ENCODE assay signal across 10 cellular contexts in genomic region chrX:13123857-13124345, GRCh38.
A peak's percentile ranks its signal among the peaks of the same experiment; 100 is the strongest.
DNase-seq lines count a peak whose midpoint lies in the region; ATAC-seq, FAIRE-seq and TF ChIP-seq lines count a peak whose summit lies in the region.
"Had no signal": no experiment of that assay in that cellular context is flagged by ENCODE, and none has a peak within 500 bp of the region (broad histone marks: within the 10 kb centered on the region; RNA-seq: fewer than 3 reads in every experiment).

No MANE protein-coding gene starts in this region.

- WGBS in esophagus muscularis mucosa = 48% methylated on average over 7 of the region's 7 CpGs
- WGBS in small intestine, 3 donors = 32 to 72% (median 59%) methylated on average over 7 of the region's 7 CpGs

- no peak for FAIRE-seq in small intestine (lab: Jason Lieb, UNC)
- FAIRE-seq: TTC549 had no signal

- H3K9me3 ChIP-seq in Peyer's patch (no peaks in the 10 kb centered on the region), esophagus muscularis mucosa (no peaks in the 10 kb centered on the region), small intestine (ENCODE audit: control insufficient read depth, low read depth) (no peaks in the 10 kb centered on the region)
- H3K9me3 ChIP-seq: breast epithelium had no signal

- H3K36me3 ChIP-seq in Peyer's patch = no peaks in the 10 kb centered on the region
- no peaks in the 10 kb centered on the region for H3K36me3 ChIP-seq in esophagus muscularis mucosa
- no peaks in the 10 kb centered on the region for H3K36me3 ChIP-seq in small intestine (ENCODE audit: control insufficient read depth in 2 of 2, insufficient read depth in 2 of 2, low read length in 2 of 2)
- H3K36me3 ChIP-seq: breast epithelium had no signal

- TF ChIP-seq CTCF in Peyer's patch (IDR thresholded peaks at IDR 0.05) (no peak), esophagus muscularis mucosa (IDR thresholded peaks at IDR 0.05) (no peak)

- intact Hi-C loops in esophagus muscularis mucosa (cut with DNase I) = no loop called here

- peak; percentile 70 for ATAC-seq in GM19395 (IDR thresholded peaks at IDR 0.05; ENCODE audit: unreplicated experiment)
- ATAC-seq in GM18861 (IDR thresholded peaks at IDR 0.05; ENCODE audit: unreplicated experiment) = no peak

- H3K27ac ChIP-seq in Peyer's patch (peak overlapping the region; percentile 27 to 48 (median 34)), esophagus muscularis mucosa (replicated peaks in 1 of 4) (peak overlapping the region in 3 of 4 donors; percentile 20 to 50 (median 37)), small intestine (ENCODE audit: low read depth in 1 of 2, low read length in 1 of 2) (peak overlapping the region in 1 of 2 donors; percentile 67)

- DNase-seq in Peyer's patch = no peak
- DNase-seq in esophagus muscularis mucosa (ENCODE audit: extremely low spot score) = no peak
- DNase-seq in small intestine = peak; percentile 22
- no peak for DNase-seq in medulla oblongata (ENCODE audit: extremely low spot score)
- DNase-seq in SHP77 (lab: John Stamatoyannopoulos, UW) = no peak
- DNase-seq: NCI-H524 treated with DMSO at 0.1 percent for 48 hours had no signal

- H3K4me3 ChIP-seq in Peyer's patch (no peak overlapping the region), esophagus muscularis mucosa (no peak overlapping the region), small intestine (ENCODE audit: low read depth in 1 of 2, low read length in 2 of 2) (no peak overlapping the region)
- H3K4me3 ChIP-seq: breast epithelium had no signal

- TF ChIP-seq POLR2A in Peyer's patch (IDR thresholded peaks at IDR 0.05) = no peak
- no peak for TF ChIP-seq POLR2A in esophagus muscularis mucosa (IDR thresholded peaks at IDR 0.05; ENCODE audit: low read depth)

- TF ChIP-seq EP300 in esophagus muscularis mucosa (IDR thresholded peaks at IDR 0.05) = no peak

- no peaks in the 10 kb centered on the region for H3K4me1 ChIP-seq in Peyer's patch
- H3K4me1 ChIP-seq in esophagus muscularis mucosa = peaks cover 2 to 74% (median 43%) of the 10 kb centered on the region in 4 donors
- peaks cover 2 to 3% of the 10 kb centered on the region in 2 donors for H3K4me1 ChIP-seq in small intestine (ENCODE audit: control insufficient read depth in 2 of 2, insufficient read depth in 1 of 2, low read depth in 1 of 2, low read length in 1 of 2)
- H3K4me1 ChIP-seq: breast epithelium had no signal

- H3K27me3 ChIP-seq in Peyer's patch (no peaks in the 10 kb centered on the region), esophagus muscularis mucosa (no peaks in the 10 kb centered on the region), small intestine (ENCODE audit: control insufficient read depth in 2 of 2, insufficient read depth in 2 of 2, low read length in 2 of 2) (no peaks in the 10 kb centered on the region)
